Comparison of ENCODE assay signal across 1 cellular context in the genomic region with DNA sequence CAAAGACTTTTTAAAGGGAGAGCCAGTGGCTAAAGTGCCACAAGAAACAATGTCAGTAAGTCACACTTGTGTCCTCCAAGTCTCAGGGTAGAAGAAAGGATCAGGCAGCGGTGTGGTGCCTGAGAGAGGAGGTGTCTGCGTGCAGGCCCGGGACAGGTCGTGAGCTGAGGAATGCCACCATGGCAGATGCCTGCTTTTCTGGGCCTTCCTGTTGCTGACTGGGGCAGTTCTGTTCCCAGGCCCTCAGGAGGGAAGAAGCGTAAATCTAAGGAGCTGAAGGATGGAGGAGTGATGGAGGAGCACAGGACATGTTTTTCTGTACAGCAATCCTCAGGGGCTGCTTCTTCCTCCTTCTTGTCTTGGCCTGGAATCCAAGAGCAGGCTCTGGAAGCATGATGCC.
TF ChIP-seq lines count a peak whose summit lies in the region.

No MANE protein-coding gene starts in this region.

TF ChIP-seq in H1, 55 proteins besides CTCF, POLR2A, EP300 and RAD21 (continued from another document):
- TF ChIP-seq CBX8 (IDR thresholded peaks at IDR 0.05; ENCODE audit: borderline replicate concordance, low read depth, low read length) (no peak), JUN (IDR thresholded peaks at IDR 0.05; ENCODE audit: low read depth, low read length) (no peak), TBP (IDR thresholded peaks at IDR 0.05; ENCODE audit: low read depth, low read length) (no peak), ATF2 (IDR thresholded peaks at IDR 0.05; ENCODE audit: low read length) (no peak), SIX5 (IDR thresholded peaks at IDR 0.05; ENCODE audit: low read depth, low read length) (no peak), SIRT6 (IDR thresholded peaks at IDR 0.05; ENCODE audit: low read length) (no peak), RFX5 (IDR thresholded peaks at IDR 0.05; ENCODE audit: borderline replicate concordance, low read depth, low read length) (no peak), BRCA1 (IDR thresholded peaks at IDR 0.05; ENCODE audit: low read depth, low read length) (no peak)
